In genomic region chr19:46416077-46416709, GRCh38 we compare ENCODE assay signal across 1 cellular context.
TF ChIP-seq lines count a peak whose summit lies in the region.

No MANE protein-coding gene starts in this region.

TF ChIP-seq in K562, 482 proteins besides CTCF, POLR2A, EP300 and RAD21 (continues in another document):
- TF ChIP-seq CTBP1 (IDR thresholded peaks at IDR 0.05; ENCODE audit: borderline replicate concordance), result peak; percentile 21; the same call in 1 of the 2 replicates
- 0 out of 2 replicates have a peak, but pooled peaks have one; percentile 41 for TF ChIP-seq MXI1 (IDR thresholded peaks at IDR 0.05; ENCODE audit: low read depth, low read length)
- TF ChIP-seq CBFA2T3 (IDR thresholded peaks at IDR 0.05), result no peak
- 0 out of 2 replicates have a peak, but pooled peaks have one; percentile 53 for TF ChIP-seq SMARCA5 (IDR thresholded peaks at IDR 0.05)
- 0 out of 2 replicates have a peak, but pooled peaks have one; percentile 5 for TF ChIP-seq TOE1 (IDR thresholded peaks at IDR 0.05; ENCODE audit: borderline replicate concordance)
- no peak for TF ChIP-seq TOE1 (CRISPR knock-in tag; IDR thresholded peaks at IDR 0.05; ENCODE audit: borderline replicate concordance, low read depth)
- TF ChIP-seq ARID4B (CRISPR knock-in tag; IDR thresholded peaks at IDR 0.05), result peak; percentile 63; the same call in 1 of the 2 replicates
- TF ChIP-seq POLR2G (IDR thresholded peaks at IDR 0.05; ENCODE audit: low read depth, low read length), result peak; percentile 39; the same call in 1 of the 2 replicates
- TF ChIP-seq HDAC3 (IDR thresholded peaks at IDR 0.05; ENCODE audit: borderline replicate concordance, partially characterized antibody), result peak; percentile 75
- peak in 1 of 2 experiments; percentile 93; a peak in 2 of 4 replicates for TF ChIP-seq CSDE1 (IDR thresholded peaks at IDR 0.05)
- TF ChIP-seq EP400 (IDR thresholded peaks at IDR 0.05), result peak; percentile 24
- 0 out of 4 replicates have a peak, but pooled peaks of 1 of the 2 experiments have one; percentile 20 for TF ChIP-seq NRF1 (conservative IDR thresholded peaks at IDR 0.05 in 1 of 2, IDR thresholded peaks at IDR 0.05 in 1 of 2)
- TF ChIP-seq ZNF24 (IDR thresholded peaks at IDR 0.05), result peak; percentile 40; the same call in 1 of the 2 replicates
- no peak for TF ChIP-seq NR3C1 (CRISPR knock-in tag; IDR thresholded peaks at IDR 0.05)
- TF ChIP-seq ZNF324 (CRISPR knock-in tag; IDR thresholded peaks at IDR 0.05), result no peak
- TF ChIP-seq RBBP5 (IDR thresholded peaks at IDR 0.05; ENCODE audit: borderline replicate concordance, insufficient read depth, low read length, poor library complexity, severe bottlenecking), result peak; percentile 66
- no peak for TF ChIP-seq ZNF696 (CRISPR knock-in tag; conservative IDR thresholded peaks at IDR 0.05)
- TF ChIP-seq GABPB1 (CRISPR knock-in tag; IDR thresholded peaks at IDR 0.05), result no peak
- TF ChIP-seq RBFOX2 (IDR thresholded peaks at IDR 0.05; ENCODE audit: low read depth, low read length), result peak; percentile 56
- TF ChIP-seq HDAC1 (IDR thresholded peaks at IDR 0.05), result peak in 1 of 2 experiments; percentile 61; a peak in 2 of 4 replicates
- TF ChIP-seq ZBTB2 (IDR thresholded peaks at IDR 0.05), result 0 out of 2 replicates have a peak, but pooled peaks have one; percentile 16
- TF ChIP-seq CREB3 (tag; conservative IDR thresholded peaks at IDR 0.05; ENCODE audit: low read depth), result no peak
- peak; percentile 57 for TF ChIP-seq ZFP36 (IDR thresholded peaks at IDR 0.05; ENCODE audit: low read depth, low read length, partially characterized antibody)
- TF ChIP-seq ZKSCAN8 (CRISPR knock-in tag; IDR thresholded peaks at IDR 0.05), result no peak
- peak; percentile 73 to 87 for TF ChIP-seq MNT (conservative IDR thresholded peaks at IDR 0.05)
- TF ChIP-seq KDM5B (IDR thresholded peaks at IDR 0.05; ENCODE audit: insufficient replicate concordance, low read depth, low read length), result peak; percentile 56
- peak; percentile 97 for TF ChIP-seq FOXJ2 (tag; IDR thresholded peaks at IDR 0.05)
- peak; percentile 69 for TF ChIP-seq SMAD4 (CRISPR knock-in tag; conservative IDR thresholded peaks at IDR 0.05)
- no peak for TF ChIP-seq NFE2 (IDR thresholded peaks at IDR 0.05; ENCODE audit: low read depth)
- TF ChIP-seq RFX1 (IDR thresholded peaks at IDR 0.05), result peak; percentile 99
- 0 out of 2 replicates have a peak, but pooled peaks have one; percentile 41 for TF ChIP-seq ZBTB9 (CRISPR knock-in tag; IDR thresholded peaks at IDR 0.05)
- peak; percentile 45; the same call in 1 of the 2 replicates for TF ChIP-seq ZSCAN29 (IDR thresholded peaks at IDR 0.05)
- peak; percentile 63 for TF ChIP-seq SP1 (CRISPR knock-in tag; IDR thresholded peaks at IDR 0.05)
- peak; percentile 96 for TF ChIP-seq HNRNPLL (IDR thresholded peaks at IDR 0.05; ENCODE audit: low read depth, low read length, poor library complexity, severe bottlenecking)
- no peak for TF ChIP-seq CREB1 (IDR thresholded peaks at IDR 0.05)
- TF ChIP-seq CREB1 (CRISPR knock-in tag; IDR thresholded peaks at IDR 0.05), result 0 out of 2 replicates have a peak, but pooled peaks have one; percentile 14
- peak; percentile 88 for TF ChIP-seq BMI1 (IDR thresholded peaks at IDR 0.05; ENCODE audit: low read length)
- TF ChIP-seq ZNF76 (CRISPR knock-in tag; IDR thresholded peaks at IDR 0.05; ENCODE audit: borderline replicate concordance), result no peak
- peak; percentile 62 for TF ChIP-seq LEF1 (IDR thresholded peaks at IDR 0.05)
- TF ChIP-seq GATAD2B (IDR thresholded peaks at IDR 0.05; ENCODE audit: borderline replicate concordance), result no peak
- TF ChIP-seq RB1 (IDR thresholded peaks at IDR 0.05; ENCODE audit: low read depth), result peak; percentile 36; the same call in 1 of the 2 replicates
- no peak for TF ChIP-seq FOXK1 (CRISPR knock-in tag; IDR thresholded peaks at IDR 0.05; ENCODE audit: borderline replicate concordance)
- peak; percentile 74 for TF ChIP-seq NFIC (IDR thresholded peaks at IDR 0.05)
- 0 out of 4 replicates have a peak, but pooled peaks of 1 of the 2 experiments have one; percentile 37 for TF ChIP-seq TBL1XR1 (IDR thresholded peaks at IDR 0.05; ENCODE audit: low read length in 2 of 2)
- TF ChIP-seq DNMT1 (IDR thresholded peaks at IDR 0.05), result 0 out of 2 replicates have a peak, but pooled peaks have one; percentile 58
- peak; percentile 55 for TF ChIP-seq ZFX (CRISPR knock-in tag; IDR thresholded peaks at IDR 0.05)
- TF ChIP-seq ZNF766 (CRISPR knock-in tag; conservative IDR thresholded peaks at IDR 0.05), result 0 out of 2 replicates have a peak, but pooled peaks have one; percentile 61
- no peak for TF ChIP-seq MED1 (CRISPR knock-in tag; IDR thresholded peaks at IDR 0.05; ENCODE audit: borderline replicate concordance)
- TF ChIP-seq ZBTB40 (IDR thresholded peaks at IDR 0.05), result peak; percentile 68; the same call in 1 of the 2 replicates
- TF ChIP-seq ZBTB40 (CRISPR knock-in tag; IDR thresholded peaks at IDR 0.05), result no peak
- no peak for TF ChIP-seq FUS (optimal IDR thresholded peaks at IDR 0.05; ENCODE audit: low read depth, low read length)
- peak; percentile 89 for TF ChIP-seq EGR1 (conservative IDR thresholded peaks at IDR 0.05)
- 0 out of 2 replicates have a peak, but pooled peaks have one; percentile 38 for TF ChIP-seq MTA3 (IDR thresholded peaks at IDR 0.05; ENCODE audit: borderline replicate concordance)
